ENCODE assay signal across 1 cellular context in genomic region chr1:23103001-23103879, GRCh38.
A peak's percentile ranks its signal among the peaks of the same experiment; 100 is the strongest.
TF ChIP-seq lines count a peak whose summit lies in the region.

No MANE protein-coding gene starts in this region.

TF ChIP-seq in K562, 482 proteins besides CTCF, POLR2A, EP300 and RAD21 (continued from another document and continues in another):
- TF ChIP-seq, protein P1, sequence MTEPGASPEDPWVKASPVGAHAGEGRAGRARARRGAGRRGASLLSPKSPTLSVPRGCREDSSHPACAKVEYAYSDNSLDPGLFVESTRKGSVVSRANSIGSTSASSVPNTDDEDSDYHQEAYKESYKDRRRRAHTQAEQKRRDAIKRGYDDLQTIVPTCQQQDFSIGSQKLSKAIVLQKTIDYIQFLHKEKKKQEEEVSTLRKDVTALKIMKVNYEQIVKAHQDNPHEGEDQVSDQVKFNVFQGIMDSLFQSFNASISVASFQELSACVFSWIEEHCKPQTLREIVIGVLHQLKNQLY (CRISPR knock-in tag; conservative IDR thresholded peaks at IDR 0.05), result no peak
- TF ChIP-seq, protein P2, sequence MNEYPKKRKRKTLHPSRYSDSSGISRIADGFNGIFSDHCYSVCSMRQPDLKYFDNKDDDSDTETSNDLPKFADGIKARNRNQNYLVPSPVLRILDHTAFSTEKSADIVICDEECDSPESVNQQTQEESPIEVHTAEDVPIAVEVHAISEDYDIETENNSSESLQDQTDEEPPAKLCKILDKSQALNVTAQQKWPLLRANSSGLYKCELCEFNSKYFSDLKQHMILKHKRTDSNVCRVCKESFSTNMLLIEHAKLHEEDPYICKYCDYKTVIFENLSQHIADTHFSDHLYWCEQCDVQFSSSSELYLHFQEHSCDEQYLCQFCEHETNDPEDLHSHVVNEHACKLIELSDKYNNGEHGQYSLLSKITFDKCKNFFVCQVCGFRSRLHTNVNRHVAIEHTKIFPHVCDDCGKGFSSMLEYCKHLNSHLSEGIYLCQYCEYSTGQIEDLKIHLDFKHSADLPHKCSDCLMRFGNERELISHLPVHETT (CRISPR knock-in tag; conservative IDR thresholded peaks at IDR 0.05 in 1 of 2, IDR thresholded peaks at IDR 0.05 in 1 of 2), result peak in 1 of 2 experiments; percentile 22; a peak in 1 of 4 replicates
- TF ChIP-seq ZNF140 (CRISPR knock-in tag; IDR thresholded peaks at IDR 0.05), result no peak
- TF ChIP-seq KLF16 (IDR thresholded peaks at IDR 0.05), result no peak
- TF ChIP-seq FIP1L1 (IDR thresholded peaks at IDR 0.05; ENCODE audit: low read depth, low read length, poor library complexity, severe bottlenecking), result no peak
- peak; percentile 34 for TF ChIP-seq DACH1 (IDR thresholded peaks at IDR 0.05; ENCODE audit: partially characterized antibody)
- no peak for TF ChIP-seq TRIM25 (IDR thresholded peaks at IDR 0.05; ENCODE audit: borderline replicate concordance)
- no peak for TF ChIP-seq CSDE1 (IDR thresholded peaks at IDR 0.05)
- TF ChIP-seq, protein P3, sequence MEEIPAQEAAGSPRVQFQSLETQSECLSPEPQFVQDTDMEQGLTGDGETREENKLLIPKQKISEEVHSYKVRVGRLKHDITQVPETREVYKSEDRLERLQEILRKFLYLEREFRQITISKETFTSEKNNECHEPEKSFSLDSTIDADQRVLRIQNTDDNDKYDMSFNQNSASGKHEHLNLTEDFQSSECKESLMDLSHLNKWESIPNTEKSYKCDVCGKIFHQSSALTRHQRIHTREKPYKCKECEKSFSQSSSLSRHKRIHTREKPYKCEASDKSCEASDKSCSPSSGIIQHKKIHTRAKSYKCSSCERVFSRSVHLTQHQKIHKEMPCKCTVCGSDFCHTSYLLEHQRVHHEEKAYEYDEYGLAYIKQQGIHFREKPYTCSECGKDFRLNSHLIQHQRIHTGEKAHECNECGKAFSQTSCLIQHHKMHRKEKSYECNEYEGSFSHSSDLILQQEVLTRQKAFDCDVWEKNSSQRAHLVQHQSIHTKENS (CRISPR knock-in tag; IDR thresholded peaks at IDR 0.05), result no peak
- TF ChIP-seq, protein P4, sequence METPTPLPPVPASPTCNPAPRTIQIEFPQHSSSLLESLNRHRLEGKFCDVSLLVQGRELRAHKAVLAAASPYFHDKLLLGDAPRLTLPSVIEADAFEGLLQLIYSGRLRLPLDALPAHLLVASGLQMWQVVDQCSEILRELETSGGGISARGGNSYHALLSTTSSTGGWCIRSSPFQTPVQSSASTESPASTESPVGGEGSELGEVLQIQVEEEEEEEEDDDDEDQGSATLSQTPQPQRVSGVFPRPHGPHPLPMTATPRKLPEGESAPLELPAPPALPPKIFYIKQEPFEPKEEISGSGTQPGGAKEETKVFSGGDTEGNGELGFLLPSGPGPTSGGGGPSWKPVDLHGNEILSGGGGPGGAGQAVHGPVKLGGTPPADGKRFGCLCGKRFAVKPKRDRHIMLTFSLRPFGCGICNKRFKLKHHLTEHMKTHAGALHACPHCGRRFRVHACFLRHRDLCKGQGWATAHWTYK (CRISPR knock-in tag; IDR thresholded peaks at IDR 0.05), result no peak
- TF ChIP-seq ZKSCAN3 (CRISPR knock-in tag; IDR thresholded peaks at IDR 0.05), result no peak
- TF ChIP-seq HNRNPL (IDR thresholded peaks at IDR 0.05; ENCODE audit: low read depth, low read length), result no peak
- peak; percentile 52 for TF ChIP-seq BRD9 (IDR thresholded peaks at IDR 0.05; ENCODE audit: low read depth, partially characterized antibody)
- no peak for TF ChIP-seq ZNF699 (CRISPR knock-in tag; IDR thresholded peaks at IDR 0.05; ENCODE audit: insufficient replicate concordance)
- TF ChIP-seq NFATC3 (IDR thresholded peaks at IDR 0.05), result no peak
- TF ChIP-seq RFX1 (IDR thresholded peaks at IDR 0.05), result no peak
- TF ChIP-seq ZNF561 (CRISPR knock-in tag; conservative IDR thresholded peaks at IDR 0.05), result no peak
- TF ChIP-seq ETV1 (tag; conservative IDR thresholded peaks at IDR 0.05; ENCODE audit: low read depth), result peak; percentile 98
- no peak for TF ChIP-seq RFX5 (IDR thresholded peaks at IDR 0.05; ENCODE audit: low read depth, low read length)
- no peak for TF ChIP-seq ZHX1 (conservative IDR thresholded peaks at IDR 0.05; ENCODE audit: low read length)
- no peak for TF ChIP-seq ZKSCAN1 (IDR thresholded peaks at IDR 0.05; ENCODE audit: low read depth, low read length)
- TF ChIP-seq MIER1 (IDR thresholded peaks at IDR 0.05; ENCODE audit: low read depth), result no peak
- TF ChIP-seq SP2 (IDR thresholded peaks at IDR 0.05; ENCODE audit: extremely low read depth, low read depth, low read length, poor library complexity, severe bottlenecking), result no peak
- no peak for TF ChIP-seq HBP1 (CRISPR knock-in tag; IDR thresholded peaks at IDR 0.05)
- TF ChIP-seq ZNF785 (CRISPR knock-in tag; IDR thresholded peaks at IDR 0.05), result no peak
- TF ChIP-seq BACH1 (tag; IDR thresholded peaks at IDR 0.05), result no peak; the same call in 1 of the 2 replicates
- TF ChIP-seq SRSF7 (optimal IDR thresholded peaks at IDR 0.05; ENCODE audit: low read depth, low read length), result no peak
- TF ChIP-seq ATF3 (IDR thresholded peaks at IDR 0.05), result peak; percentile 77
- no peak for TF ChIP-seq ATF3 (CRISPR knock-in tag; conservative IDR thresholded peaks at IDR 0.05)
- no peak for TF ChIP-seq IRF1 (CRISPR knock-in tag; IDR thresholded peaks at IDR 0.05; ENCODE audit: borderline replicate concordance)
- no peak for TF ChIP-seq ZNF24 (IDR thresholded peaks at IDR 0.05)
- TF ChIP-seq IRF2 (CRISPR knock-in tag; IDR thresholded peaks at IDR 0.05), result no peak
- TF ChIP-seq ZNF75A (CRISPR knock-in tag; IDR thresholded peaks at IDR 0.05), result no peak
- TF ChIP-seq, protein P5, sequence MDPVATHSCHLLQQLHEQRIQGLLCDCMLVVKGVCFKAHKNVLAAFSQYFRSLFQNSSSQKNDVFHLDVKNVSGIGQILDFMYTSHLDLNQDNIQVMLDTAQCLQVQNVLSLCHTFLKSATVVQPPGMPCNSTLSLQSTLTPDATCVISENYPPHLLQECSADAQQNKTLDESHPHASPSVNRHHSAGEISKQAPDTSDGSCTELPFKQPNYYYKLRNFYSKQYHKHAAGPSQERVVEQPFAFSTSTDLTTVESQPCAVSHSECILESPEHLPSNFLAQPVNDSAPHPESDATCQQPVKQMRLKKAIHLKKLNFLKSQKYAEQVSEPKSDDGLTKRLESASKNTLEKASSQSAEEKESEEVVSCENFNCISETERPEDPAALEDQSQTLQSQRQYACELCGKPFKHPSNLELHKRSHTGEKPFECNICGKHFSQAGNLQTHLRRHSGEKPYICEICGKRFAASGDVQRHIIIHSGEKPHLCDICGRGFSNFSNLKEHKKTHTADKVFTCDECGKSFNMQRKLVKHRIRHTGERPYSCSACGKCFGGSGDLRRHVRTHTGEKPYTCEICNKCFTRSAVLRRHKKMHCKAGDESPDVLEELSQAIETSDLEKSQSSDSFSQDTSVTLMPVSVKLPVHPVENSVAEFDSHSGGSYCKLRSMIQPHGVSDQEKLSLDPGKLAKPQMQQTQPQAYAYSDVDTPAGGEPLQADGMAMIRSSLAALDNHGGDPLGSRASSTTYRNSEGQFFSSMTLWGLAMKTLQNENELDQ (CRISPR knock-in tag; IDR thresholded peaks at IDR 0.05; ENCODE audit: borderline replicate concordance), result no peak
- no peak for TF ChIP-seq FOXP1 (CRISPR knock-in tag; IDR thresholded peaks at IDR 0.05)
- TF ChIP-seq, protein P6, sequence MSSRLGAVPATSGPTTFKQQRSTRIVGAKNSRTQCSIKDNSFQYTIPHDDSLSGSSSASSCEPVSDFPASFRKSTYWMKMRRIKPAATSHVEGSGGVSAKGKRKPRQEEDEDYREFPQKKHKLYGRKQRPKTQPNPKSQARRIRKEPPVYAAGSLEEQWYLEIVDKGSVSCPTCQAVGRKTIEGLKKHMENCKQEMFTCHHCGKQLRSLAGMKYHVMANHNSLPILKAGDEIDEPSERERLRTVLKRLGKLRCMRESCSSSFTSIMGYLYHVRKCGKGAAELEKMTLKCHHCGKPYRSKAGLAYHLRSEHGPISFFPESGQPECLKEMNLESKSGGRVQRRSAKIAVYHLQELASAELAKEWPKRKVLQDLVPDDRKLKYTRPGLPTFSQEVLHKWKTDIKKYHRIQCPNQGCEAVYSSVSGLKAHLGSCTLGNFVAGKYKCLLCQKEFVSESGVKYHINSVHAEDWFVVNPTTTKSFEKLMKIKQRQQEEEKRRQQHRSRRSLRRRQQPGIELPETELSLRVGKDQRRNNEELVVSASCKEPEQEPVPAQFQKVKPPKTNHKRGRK (tag; IDR thresholded peaks at IDR 0.05), result no peak
- peak; percentile 86 for TF ChIP-seq SMARCA4 (IDR thresholded peaks at IDR 0.05)
- no peak for TF ChIP-seq NR2F6 (CRISPR knock-in tag; IDR thresholded peaks at IDR 0.05)
- no peak for TF ChIP-seq ZNF57 (CRISPR knock-in tag; IDR thresholded peaks at IDR 0.05)
- TF ChIP-seq TARDBP (IDR thresholded peaks at IDR 0.05), result no peak
